Comparison of ENCODE assay signal across 21 cellular contexts in the genomic region with DNA sequence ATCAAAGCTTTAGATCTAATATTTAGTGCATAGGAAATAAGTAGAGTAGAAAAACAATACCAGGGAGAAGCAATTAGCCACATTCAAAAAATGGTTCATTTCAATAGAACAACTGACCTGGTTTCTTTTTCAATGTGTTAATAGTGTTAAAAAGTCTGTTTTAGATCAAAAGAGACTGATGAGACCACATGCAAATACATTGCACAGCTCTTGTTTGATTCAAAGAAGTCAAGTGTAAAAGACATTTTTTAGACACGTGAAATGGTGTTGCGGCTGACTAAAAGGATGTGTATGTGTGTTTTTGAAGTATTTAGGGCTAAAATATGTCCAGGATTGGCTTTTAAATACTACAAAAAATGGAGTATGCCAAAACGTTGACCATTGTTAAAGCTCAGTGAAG. TPM values are rescaled to one million over a fixed set of nuclear protein-coding genes. Genes with fewer than 3 reads are reported as not detected.
DNase-seq lines count a peak whose midpoint lies in the region; ATAC-seq and TF ChIP-seq lines count a peak whose summit lies in the region.
"Had no signal": no experiment of that assay in that cellular context is flagged by ENCODE, and none has a peak within 500 bp of the region (broad histone marks: within the 10 kb centered on the region; RNA-seq: fewer than 3 reads in every experiment).

No MANE protein-coding gene starts in this region.

- no peak overlapping the region for H3K9ac ChIP-seq in neural progenitor cell

- no peaks in the 10 kb centered on the region for H4K20me1 ChIP-seq in neural progenitor cell (ENCODE audit: low read depth)

- no peaks in the 10 kb centered on the region for H3K36me3 ChIP-seq in neural progenitor cell

- H3F3A ChIP-seq in neural progenitor cell (ENCODE audit: low read depth): peaks cover 25% of the 10 kb centered on the region

- no peak for DNase-seq in activated naive CD8-positive, alpha-beta T cell treated with anti-CD3 and anti-CD28 coated beads, Interleukin-2, amount 50 U/mL, for 24 hours
- DNase-seq in activated T-helper 1 cell treated with anti-CD3 and anti-CD28 coated beads, Interleukin-12 subunit alpha, Interleukin-12 subunit beta, Interleukin-2, Interleukin-4 antibody, amounts not matched to agents 30 ng/mL and 10 ng/mL and 1 ng/mL, durations not matched to agents 14 hours and 24 hours and 36 hours (ENCODE audit: low spot score): no peak
- no peak for DNase-seq in neural progenitor cell (ENCODE audit: low spot score)
- DNase-seq in activated CD4-positive, alpha-beta memory T cell treated with anti-CD3 and anti-CD28 coated beads, Interleukin-2, amount 10 ng/mL, durations not matched to agents 7 days and 5 days: no peak
- no peak for DNase-seq in activated CD4-positive, alpha-beta T cell treated with anti-CD3 and anti-CD28 coated beads, Interleukin-2, amount 50 U/mL, for 1 hour
- DNase-seq in activated CD8-positive, alpha-beta memory T cell treated with anti-CD3 and anti-CD28 coated beads, Interleukin-2, amount 50 U/mL, for 4 hours: no peak
- DNase-seq: 8988T; DND-41; KG1; MV-4-11; NCI-H1417; NCI-H187; NCI-H2107; NCI-H510A; NCI-H748 treated with DMSO at 0.1 percent for 48 hours; NK-92 treated with Interleukin-12 subunit alpha and Interleukin-12 subunit beta, amount 100 ng/mL, for 24 hours; OCI-M1; SHP77 had no signal

- CTCF ChIA-PET in activated CD4-positive, alpha-beta memory T cell treated with anti-CD3 and anti-CD28 coated beads, Interleukin-2, amount 10 ng/mL, durations not matched to agents 7 days and 5 days (lab: Charles Lee): interaction anchor here (1.0 to 1.3 kb wide), 2 partner anchors 8 to 116 kb away, joined by 3 read pairs; no protein-coding TSS in a partner anchor

- peak overlapping the region; percentile 14 for H3K4me3 Mint-ChIP-seq in activated naive CD8-positive, alpha-beta T cell
- no peak overlapping the region for H3K4me3 Mint-ChIP-seq in activated naive CD8-positive, alpha-beta T cell treated with anti-CD3 and anti-CD28 coated beads, Interleukin-2, amount 50 U/mL, for 24 hours
- peak overlapping the region; percentile 9 for H3K4me3 Mint-ChIP-seq in activated T-helper 1 cell treated with anti-CD3 and anti-CD28 coated beads, Interleukin-12 subunit alpha, Interleukin-12 subunit beta, Interleukin-2, Interleukin-4 antibody, amounts not matched to agents 30 ng/mL and 10 ng/mL and 1 ng/mL, durations not matched to agents 14 hours and 24 hours and 36 hours
- H3K4me3 Mint-ChIP-seq in neural progenitor cell: peak overlapping the region; percentile 30
- no peak overlapping the region for H3K4me3 Mint-ChIP-seq in activated CD4-positive, alpha-beta memory T cell treated with anti-CD3 and anti-CD28 coated beads, Interleukin-2, amount 10 ng/mL, durations not matched to agents 7 days and 5 days

- H3K4me3 ChIP-seq in neural progenitor cell: no peak overlapping the region
- H3K4me3 ChIP-seq: SK-N-MC had no signal

- no peaks in the 10 kb centered on the region for H3K9me3 Mint-ChIP-seq in activated naive CD8-positive, alpha-beta T cell (ENCODE audit: low read depth)
- no peaks in the 10 kb centered on the region for H3K9me3 Mint-ChIP-seq in activated naive CD8-positive, alpha-beta T cell treated with anti-CD3 and anti-CD28 coated beads, Interleukin-2, amount 50 U/mL, for 24 hours
- no peaks in the 10 kb centered on the region for H3K9me3 Mint-ChIP-seq in activated T-helper 1 cell treated with anti-CD3 and anti-CD28 coated beads, Interleukin-12 subunit alpha, Interleukin-12 subunit beta, Interleukin-2, Interleukin-4 antibody, amounts not matched to agents 30 ng/mL and 10 ng/mL and 1 ng/mL, durations not matched to agents 14 hours and 24 hours and 36 hours
- H3K9me3 Mint-ChIP-seq in neural progenitor cell: no peaks in the 10 kb centered on the region
- no peaks in the 10 kb centered on the region for H3K9me3 Mint-ChIP-seq in activated CD4-positive, alpha-beta memory T cell treated with anti-CD3 and anti-CD28 coated beads, Interleukin-2, amount 10 ng/mL, durations not matched to agents 7 days and 5 days

- no peaks in the 10 kb centered on the region for H3K27me3 Mint-ChIP-seq in activated naive CD8-positive, alpha-beta T cell
- H3K27me3 Mint-ChIP-seq in activated naive CD8-positive, alpha-beta T cell treated with anti-CD3 and anti-CD28 coated beads, Interleukin-2, amount 50 U/mL, for 24 hours: peaks cover 13% of the 10 kb centered on the region
- peaks cover 3% of the 10 kb centered on the region for H3K27me3 Mint-ChIP-seq in activated T-helper 1 cell treated with anti-CD3 and anti-CD28 coated beads, Interleukin-12 subunit alpha, Interleukin-12 subunit beta, Interleukin-2, Interleukin-4 antibody, amounts not matched to agents 30 ng/mL and 10 ng/mL and 1 ng/mL, durations not matched to agents 14 hours and 24 hours and 36 hours (ENCODE audit: insufficient read depth)
- H3K27me3 Mint-ChIP-seq in neural progenitor cell (ENCODE audit: insufficient read depth, low read depth): peaks cover 11% of the 10 kb centered on the region
- H3K27me3 Mint-ChIP-seq in activated CD4-positive, alpha-beta memory T cell treated with anti-CD3 and anti-CD28 coated beads, Interleukin-2, amount 10 ng/mL, durations not matched to agents 7 days and 5 days: peaks cover 7% of the 10 kb centered on the region

- H3K9me3 ChIP-seq in neural progenitor cell (ENCODE audit: low read depth): no peaks in the 10 kb centered on the region

- no peaks in the 10 kb centered on the region for H3K36me3 Mint-ChIP-seq in activated naive CD8-positive, alpha-beta T cell
- H3K36me3 Mint-ChIP-seq in activated naive CD8-positive, alpha-beta T cell treated with anti-CD3 and anti-CD28 coated beads, Interleukin-2, amount 50 U/mL, for 24 hours (ENCODE audit: low read depth): peaks cover 1% of the 10 kb centered on the region
- peaks cover 14% of the 10 kb centered on the region for H3K36me3 Mint-ChIP-seq in activated T-helper 1 cell treated with anti-CD3 and anti-CD28 coated beads, Interleukin-12 subunit alpha, Interleukin-12 subunit beta, Interleukin-2, Interleukin-4 antibody, amounts not matched to agents 30 ng/mL and 10 ng/mL and 1 ng/mL, durations not matched to agents 14 hours and 24 hours and 36 hours (ENCODE audit: low read depth)
- H3K36me3 Mint-ChIP-seq in neural progenitor cell: peaks cover 4% of the 10 kb centered on the region
- peaks cover 19% of the 10 kb centered on the region for H3K36me3 Mint-ChIP-seq in activated CD4-positive, alpha-beta memory T cell treated with anti-CD3 and anti-CD28 coated beads, Interleukin-2, amount 10 ng/mL, durations not matched to agents 7 days and 5 days (ENCODE audit: low read depth)

- H3K27me3 ChIP-seq in neural progenitor cell: peaks cover 10% of the 10 kb centered on the region

- H3K4me2 ChIP-seq in neural progenitor cell: peak overlapping the region; percentile 93

- peaks cover 10% of the 10 kb centered on the region for H3K4me1 ChIP-seq in neural progenitor cell

- H3K4me1 Mint-ChIP-seq in activated naive CD8-positive, alpha-beta T cell (ENCODE audit: low read depth): peaks cover 14% of the 10 kb centered on the region
- peaks cover 14% of the 10 kb centered on the region for H3K4me1 Mint-ChIP-seq in activated naive CD8-positive, alpha-beta T cell treated with anti-CD3 and anti-CD28 coated beads, Interleukin-2, amount 50 U/mL, for 24 hours
- peaks cover 15% of the 10 kb centered on the region for H3K4me1 Mint-ChIP-seq in activated T-helper 1 cell treated with anti-CD3 and anti-CD28 coated beads, Interleukin-12 subunit alpha, Interleukin-12 subunit beta, Interleukin-2, Interleukin-4 antibody, amounts not matched to agents 30 ng/mL and 10 ng/mL and 1 ng/mL, durations not matched to agents 14 hours and 24 hours and 36 hours (ENCODE audit: low read depth)
- H3K4me1 Mint-ChIP-seq in neural progenitor cell: peaks cover 6% of the 10 kb centered on the region
- H3K4me1 Mint-ChIP-seq in activated CD4-positive, alpha-beta memory T cell treated with anti-CD3 and anti-CD28 coated beads, Interleukin-2, amount 10 ng/mL, durations not matched to agents 7 days and 5 days: peaks cover 10% of the 10 kb centered on the region

- no peak overlapping the region for H3K27ac Mint-ChIP-seq in activated naive CD8-positive, alpha-beta T cell
- no peak overlapping the region for H3K27ac Mint-ChIP-seq in activated naive CD8-positive, alpha-beta T cell treated with anti-CD3 and anti-CD28 coated beads, Interleukin-2, amount 50 U/mL, for 24 hours
- H3K27ac Mint-ChIP-seq in activated T-helper 1 cell treated with anti-CD3 and anti-CD28 coated beads, Interleukin-12 subunit alpha, Interleukin-12 subunit beta, Interleukin-2, Interleukin-4 antibody, amounts not matched to agents 30 ng/mL and 10 ng/mL and 1 ng/mL, durations not matched to agents 14 hours and 24 hours and 36 hours: no peak overlapping the region
- H3K27ac Mint-ChIP-seq in neural progenitor cell: no peak overlapping the region
- no peak overlapping the region for H3K27ac Mint-ChIP-seq in activated CD4-positive, alpha-beta memory T cell treated with anti-CD3 and anti-CD28 coated beads, Interleukin-2, amount 10 ng/mL, durations not matched to agents 7 days and 5 days

- H2AFZ ChIP-seq in neural progenitor cell (replicated peaks): no peak overlapping the region

- intact Hi-C loops in activated T-helper 1 cell treated with anti-CD3 and anti-CD28 coated beads, Interleukin-12 subunit alpha, Interleukin-12 subunit beta, Interleukin-2, Interleukin-4 antibody, amounts not matched to agents 30 ng/mL and 10 ng/mL and 1 ng/mL, durations not matched to agents 14 hours and 24 hours and 36 hours (cut with micrococcal nuclease): no loop called here

- no peaks in the 10 kb centered on the region for H3K79me2 ChIP-seq in neural progenitor cell (ENCODE audit: low read depth)

- POLR2A ChIA-PET in activated CD4-positive, alpha-beta memory T cell treated with anti-CD3 and anti-CD28 coated beads, Interleukin-2, amount 10 ng/mL, durations not matched to agents 7 days and 5 days (lab: Charles Lee): no interaction called here

- no peak for TF ChIP-seq CTCF in neural progenitor cell (IDR thresholded peaks at IDR 0.05)

- no peak overlapping the region for H3K27ac ChIP-seq in neural progenitor cell
- H3K27ac ChIP-seq: SK-N-MC had no signal

- no peak for ATAC-seq in activated naive CD8-positive, alpha-beta T cell treated with anti-CD3 and anti-CD28 coated beads, Interleukin-2, amount 50 U/mL, for 24 hours
- ATAC-seq in HG02678 (IDR thresholded peaks at IDR 0.05; ENCODE audit: unreplicated experiment): peak; percentile 60

RNA-seq across cellular contexts. Expression of a gene that starts 1.2 kb away (rescaled TPM):
- total RNA-seq in activated T-helper 1 cell treated with anti-CD3 and anti-CD28 coated beads, Interleukin-12 subunit alpha, Interleukin-12 subunit beta, Interleukin-2, Interleukin-4 antibody, amounts not matched to agents 30 ng/mL and 10 ng/mL and 1 ng/mL, durations not matched to agents 14 hours and 24 hours and 36 hours: 0.05 TPM in 1 of 2 replicates, not detected in the other
- total RNA-seq in neural progenitor cell (ENCODE audit: low replicate concordance): 5.7 and 6.2 TPM in 2 replicates
- under 1 TPM; 0.05 to 0.15 TPM for total RNA-seq in activated CD4-positive, alpha-beta memory T cell treated with anti-CD3 and anti-CD28 coated beads, Interleukin-2, amount 10 ng/mL, durations not matched to agents 7 days and 5 days

RNA-seq across cellular contexts. Expression of a gene that starts 58.6 kb away (rescaled TPM):
- 20.5 and 20.9 TPM in 2 replicates for total RNA-seq in activated T-helper 1 cell treated with anti-CD3 and anti-CD28 coated beads, Interleukin-12 subunit alpha, Interleukin-12 subunit beta, Interleukin-2, Interleukin-4 antibody, amounts not matched to agents 30 ng/mL and 10 ng/mL and 1 ng/mL, durations not matched to agents 14 hours and 24 hours and 36 hours
- total RNA-seq in neural progenitor cell (ENCODE audit: low replicate concordance): 46.4 and 83.8 TPM in 2 replicates
- 10 to 100 TPM; 44.2 to 45.3 TPM for total RNA-seq in activated CD4-positive, alpha-beta memory T cell treated with anti-CD3 and anti-CD28 coated beads, Interleukin-2, amount 10 ng/mL, durations not matched to agents 7 days and 5 days

Comparison
In these comparisons a context has a peak if more than half of its experiments do, and no peak if none do; other contexts are left out.
1. H3K4me3 Mint-ChIP-seq: peak in activated naive CD8-positive, alpha-beta T cell (single experiment), activated T-helper 1 cell treated with anti-CD3 and anti-CD28 coated beads, Interleukin-12 subunit alpha, Interleukin-12 subunit beta, Interleukin-2, Interleukin-4 antibody, amounts not matched to agents 30 ng/mL and 10 ng/mL and 1 ng/mL, durations not matched to agents 14 hours and 24 hours and 36 hours (single experiment) and neural progenitor cell (single experiment); none in activated naive CD8-positive, alpha-beta T cell treated with anti-CD3 and anti-CD28 coated beads, Interleukin-2, amount 50 U/mL, for 24 hours (single experiment) and activated CD4-positive, alpha-beta memory T cell treated with anti-CD3 and anti-CD28 coated beads, Interleukin-2, amount 10 ng/mL, durations not matched to agents 7 days and 5 days (single experiment).